In the genomic region with DNA sequence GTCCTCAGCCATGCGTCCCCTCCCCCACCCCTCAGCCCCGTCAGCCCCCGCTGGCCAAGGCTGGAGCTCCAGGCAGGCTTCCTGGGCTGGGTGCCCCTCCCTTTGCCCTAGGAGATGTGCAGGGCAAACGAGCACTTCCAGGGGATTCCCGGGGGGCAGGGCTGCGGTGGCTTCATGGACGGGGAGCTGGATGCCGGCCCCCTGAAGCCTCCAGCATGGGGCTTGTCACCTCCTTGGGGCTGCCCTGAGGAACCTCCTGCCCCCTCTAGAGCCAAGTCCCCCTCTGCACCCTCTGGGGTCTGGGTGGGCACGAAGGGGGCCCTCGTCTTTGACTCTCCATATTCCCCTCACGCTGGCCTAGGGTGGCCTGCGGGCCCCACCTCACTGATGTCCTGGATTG, we compare ENCODE assay signal across 27 cellular contexts. TPM values are rescaled to one million over a fixed set of nuclear protein-coding genes. Genes with fewer than 3 reads are reported as not detected.
"Had no signal": no experiment of that assay in that cellular context is flagged by ENCODE, and none has a peak within 500 bp of the region (broad histone marks: within the 10 kb centered on the region; RNA-seq: fewer than 3 reads in every experiment).

No MANE protein-coding gene starts in this region.

- H3K4me1 ChIP-seq: SJSA1 had no signal

- DNase-seq: activated CD4-positive, alpha-beta T cell treated with anti-CD3 and anti-CD28 coated beads for 48 hours; activated CD4-positive, alpha-beta T cell treated with anti-CD3 and anti-CD28 coated beads, Interleukin-2, amount 50 U/mL, for 4 hours; activated CD4-positive, CD25-positive, alpha-beta regulatory T cell treated with anti-CD3 and anti-CD28 coated beads, Interleukin-2, amount 50 U/mL, for 72 hours; activated CD8-positive, alpha-beta memory T cell treated with anti-CD3 and anti-CD28 coated beads, Interleukin-2, amount 50 U/mL, for 48 hours; activated CD8-positive, alpha-beta T cell treated with anti-CD3 and anti-CD28 coated beads, Interleukin-2, amount 10 ng/mL, durations not matched to agents 7 days and 5 days; activated naive CD4-positive, alpha-beta T cell treated with anti-CD3 and anti-CD28 coated beads, Interleukin-2, amount 50 U/mL, for 16 hours; activated naive CD8-positive, alpha-beta T cell treated with anti-CD3 and anti-CD28 coated beads, Interleukin-2, amount 10 ng/mL, durations not matched to agents 7 days and 5 days; activated T-cell treated with anti-CD3 and anti-CD28 coated beads, Interleukin-2, amount 50 U/mL, for 1 hour; adrenal gland; anterior cingulate cortex; MG63; MV-4-11; NCI-H1092 treated with DMSO at 0.1 percent for 48 hours; NCI-H1417 treated with DMSO at 0.1 percent for 48 hours; NCI-H1694 treated with DMSO at 0.1 percent for 48 hours; NCI-H2029 treated with DMSO at 0.1 percent for 48 hours; NCI-H345; NCI-H510A; NCI-H526 treated with DMSO at 0.1 percent for 48 hours; NCI-H82; T-helper 17 cell; T-helper 9 cell had no signal

- H3K9me3 ChIP-seq: adrenal gland had no signal

- H3K27me3 ChIP-seq: adrenal gland, MG63, SJSA1 had no signal

- H3K4me3 ChIP-seq: adrenal gland, MG63, SJSA1 had no signal

- H3K27ac ChIP-seq: adrenal gland, SJSA1 had no signal

- ATAC-seq: activated CD8-positive, alpha-beta T cell treated with anti-CD3 and anti-CD28 coated beads, Interleukin-2, amount 10 ng/mL, durations not matched to agents 7 days and 5 days; T-helper 17 cell; WTC11 had no signal

- H3K36me3 ChIP-seq: adrenal gland, MG63, SJSA1 had no signal

RNA-seq across cellular contexts. Expression of gene SLC7A10, which starts 25.4 kb away (rescaled TPM):
- total RNA-seq: activated CD8-positive, alpha-beta T cell treated with anti-CD3 and anti-CD28 coated beads, Interleukin-2, amount 10 ng/mL, durations not matched to agents 7 days and 5 days; activated naive CD8-positive, alpha-beta T cell treated with anti-CD3 and anti-CD28 coated beads, Interleukin-2, amount 10 ng/mL, durations not matched to agents 7 days and 5 days; cardiac septum; OCI-LY7; RPMI7951; SJSA1; T-helper 17 cell had no signal

RNA-seq across cellular contexts. Expression of gene CEBPA, which starts 51.3 kb away (rescaled TPM):
- total RNA-seq: RPMI7951 had no signal

RNA-seq across cellular contexts. Expression of gene LRP3, which starts 56.9 kb away (rescaled TPM):
- total RNA-seq: activated CD8-positive, alpha-beta T cell treated with anti-CD3 and anti-CD28 coated beads, Interleukin-2, amount 10 ng/mL, durations not matched to agents 7 days and 5 days; OCI-LY7 had no signal
